1 cellular context compared by ENCODE assay signal in genomic region chr3:50611464-50612233, GRCh38.
TF ChIP-seq lines count a peak whose summit lies in the region.

CISH (minus strand) TSS chr3:50611774; CDS start chr3:50611650, 124 bp downstream.

TF ChIP-seq in HEK293, 187 proteins besides CTCF, POLR2A, EP300 and RAD21 (continued from another document and continues in another):
- TF ChIP-seq PATZ1 (tag by site-specific recombination; IDR thresholded peaks at IDR 0.05) (peak; percentile 83), ZEB2 (tag by site-specific recombination; IDR thresholded peaks at IDR 0.05) (peak; percentile 62; the same call in 1 of the 2 replicates), ZBTB48 (tag by site-specific recombination; IDR thresholded peaks at IDR 0.05) (0 out of 2 replicates have a peak, but pooled peaks have one; percentile 13), ZNF114 (tag by site-specific recombination; IDR thresholded peaks at IDR 0.05) (no peak), ZBTB8A (tag by site-specific recombination; IDR thresholded peaks at IDR 0.05) (peak; percentile 91), ZNF248 (tag by site-specific recombination; IDR thresholded peaks at IDR 0.05) (no peak), BCL6B (tag by site-specific recombination; IDR thresholded peaks at IDR 0.05) (peak; percentile 100), SP7 (tag by site-specific recombination; IDR thresholded peaks at IDR 0.05) (peak; percentile 33; the same call in 1 of the 2 replicates), ZNF324 (tag by site-specific recombination; IDR thresholded peaks at IDR 0.05) (no peak), MYNN (tag by site-specific recombination; IDR thresholded peaks at IDR 0.05; ENCODE audit: borderline replicate concordance) (no peak), ZNF518A (tag by site-specific recombination; conservative IDR thresholded peaks at IDR 0.05; ENCODE audit: low read depth) (no peak), ZNF488 (tag by site-specific recombination; IDR thresholded peaks at IDR 0.05) (no peak), ZNF623 (tag by site-specific recombination; IDR thresholded peaks at IDR 0.05) (no peak), TSHZ1 (tag by site-specific recombination; IDR thresholded peaks at IDR 0.05; ENCODE audit: borderline replicate concordance) (no peak), ZFP3 (tag by site-specific recombination; IDR thresholded peaks at IDR 0.05; ENCODE audit: low read depth) (no peak), FEZF1 (tag by site-specific recombination; IDR thresholded peaks at IDR 0.05) (no peak), GLIS1 (tag by site-specific recombination; IDR thresholded peaks at IDR 0.05) (no peak; the same call in 1 of the 2 replicates), ZSCAN4 (tag by site-specific recombination; IDR thresholded peaks at IDR 0.05) (no peak), ZNF585B (tag by site-specific recombination; IDR thresholded peaks at IDR 0.05) (no peak), PRDM2 (tag by site-specific recombination; IDR thresholded peaks at IDR 0.05; ENCODE audit: borderline replicate concordance) (no peak), ZNF10 (tag by site-specific recombination; IDR thresholded peaks at IDR 0.05) (peak; percentile 61; the same call in 1 of the 2 replicates), ZNF621 (tag by site-specific recombination; IDR thresholded peaks at IDR 0.05) (no peak), KLF16 (tag by site-specific recombination; IDR thresholded peaks at IDR 0.05) (no peak; the same call in 1 of the 2 replicates), PBX3 (CRISPR knock-in tag; IDR thresholded peaks at IDR 0.05) (no peak), PRDM1 (tag by site-specific recombination; IDR thresholded peaks at IDR 0.05) (no peak), ZNF639 (tag by site-specific recombination; IDR thresholded peaks at IDR 0.05) (no peak), KLF17 (tag by site-specific recombination; IDR thresholded peaks at IDR 0.05) (peak; percentile 36; the same call in 1 of the 2 replicates), ZNF792 (tag by site-specific recombination; IDR thresholded peaks at IDR 0.05) (no peak)
